ENCODE assay signal across 9 cellular contexts in the genomic region with DNA sequence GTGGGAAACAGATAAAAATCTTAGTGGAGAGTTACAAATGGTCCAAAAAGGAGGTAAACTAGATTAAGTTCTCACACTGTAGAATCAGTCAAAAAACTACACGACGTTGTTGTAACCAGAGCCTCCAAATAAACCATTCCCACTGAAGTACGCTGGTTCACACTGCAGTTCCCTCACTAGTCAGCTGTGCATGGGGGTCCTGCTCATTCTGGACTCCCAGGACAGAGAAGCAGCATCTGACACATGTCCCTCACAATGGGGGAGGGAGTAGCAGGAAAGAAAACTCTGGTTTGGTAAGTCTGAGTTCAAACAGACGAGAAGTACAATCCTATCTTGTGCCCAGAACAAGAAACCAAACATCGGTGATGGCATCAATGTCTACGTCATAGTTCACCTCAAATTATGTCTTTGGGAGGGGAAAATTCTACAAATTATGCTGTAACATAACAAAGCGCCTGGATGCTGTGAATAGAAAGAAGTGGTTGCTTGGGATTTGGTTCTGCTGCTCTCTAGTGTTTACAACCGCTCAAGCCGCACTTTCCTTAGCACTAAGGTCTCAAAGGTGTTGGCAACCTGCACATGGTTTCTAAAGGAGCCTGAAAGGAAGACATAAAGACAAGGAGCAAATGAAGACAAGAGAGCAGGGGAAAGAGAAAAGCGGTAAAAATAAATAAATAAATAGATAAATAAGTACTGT.
DNase-seq lines count a peak whose midpoint lies in the region; ATAC-seq and TF ChIP-seq lines count a peak whose summit lies in the region.
"Had no signal": no experiment of that assay in that cellular context is flagged by ENCODE, and none has a peak within 500 bp of the region (broad histone marks: within the 10 kb centered on the region; RNA-seq: fewer than 3 reads in every experiment).

No MANE protein-coding gene starts in this region.

- no peak overlapping the region for H3K14ac ChIP-seq in H9 (ENCODE audit: insufficient read depth, low read length)

- in situ Hi-C loops in ACHN (cut with HindIII; ENCODE audit: low pct_ligation_motif_present, low pct_unique_long_range_greater_than_20kb, low sequenced_read_pairs) = no loop called here

- H3K4me1 ChIP-seq in H9 (ENCODE audit: insufficient read depth, low read length) = no peaks in the 10 kb centered on the region; the same call in 1 of the 2 replicates
- H3K4me1 ChIP-seq in ascending aorta = no peaks in the 10 kb centered on the region
- H3K4me1 ChIP-seq: lower lobe of right lung had no signal

- no peak overlapping the region for H3K18ac ChIP-seq in H9 (ENCODE audit: insufficient read length, low read depth, low read length)

- H2AFZ ChIP-seq in H9 (ENCODE audit: low read length) = no peak overlapping the region

- H3K27me3 ChIP-seq in H9 (ENCODE audit: insufficient read depth, low read length) (no peaks in the 10 kb centered on the region), ascending aorta (no peaks in the 10 kb centered on the region)

- peak overlapping the region in 1 of 3 experiments; percentile 39; a peak in 2 of 7 replicates for H3K27ac Mint-ChIP-seq in H9
- H3K27ac Mint-ChIP-seq in activated CD8-positive, alpha-beta T cell treated with anti-CD3 and anti-CD28 coated beads for 36 hours = no peak overlapping the region

- no peaks in the 10 kb centered on the region for H3K27me3 Mint-ChIP-seq in H9 (ENCODE audit: low read depth)
- no peaks in the 10 kb centered on the region for H3K27me3 Mint-ChIP-seq in activated CD8-positive, alpha-beta T cell treated with anti-CD3 and anti-CD28 coated beads for 36 hours

- no peaks in the 10 kb centered on the region for H4K20me1 ChIP-seq in H9 (ENCODE audit: control insufficient read depth, insufficient read depth, insufficient read length)

- H3K4ac ChIP-seq in H9 (ENCODE audit: low read depth, low read length) = no peak overlapping the region

- H2BK120ac ChIP-seq in H9 (ENCODE audit: low read depth, low read length, poor library complexity, severe bottlenecking) = no peak overlapping the region

- H3K4me1 Mint-ChIP-seq in H9 = no peaks in the 10 kb centered on the region
- peaks cover 33% of the 10 kb centered on the region for H3K4me1 Mint-ChIP-seq in activated CD8-positive, alpha-beta T cell treated with anti-CD3 and anti-CD28 coated beads for 36 hours (ENCODE audit: low read depth)

- H3K9me3 Mint-ChIP-seq in H9 = no peaks in the 10 kb centered on the region
- H3K9me3 Mint-ChIP-seq in activated CD8-positive, alpha-beta T cell treated with anti-CD3 and anti-CD28 coated beads for 36 hours = no peaks in the 10 kb centered on the region

- no peak overlapping the region for H3K56ac ChIP-seq in H9 (ENCODE audit: insufficient read length, low read depth, low read length)

- no peak overlapping the region for H2AK5ac ChIP-seq in H9 (ENCODE audit: insufficient read length, low read length)

- POLR2A ChIA-PET in activated CD8-positive, alpha-beta T cell treated with anti-CD3 and anti-CD28 coated beads for 36 hours (lab: Charles Lee) = no interaction called here

- H2BK5ac ChIP-seq in H9 (ENCODE audit: insufficient read length, low read length) = no peak overlapping the region

- DNase-seq in ACHN (peak; percentile 8), H9 (no peak), ascending aorta (ENCODE audit: low spot score in 2 of 2) (no peak), islet precursor cell (peak; percentile 61), anterior cingulate cortex (lab: John Stamatoyannopoulos, UW) (no peak), HUDEP-2 (lab: John Stamatoyannopoulos, UW; ENCODE audit: unreplicated experiment in 76 of 76) (no peak), posterior cingulate gyrus (no peak)
- DNase-seq in activated CD8-positive, alpha-beta T cell treated with anti-CD3 and anti-CD28 coated beads for 36 hours = no peak
- DNase-seq: lower lobe of right lung had no signal

- no peaks in the 10 kb centered on the region for H3K36me3 ChIP-seq in ascending aorta
- H3K36me3 ChIP-seq: lower lobe of right lung had no signal

- no peak overlapping the region for H4K5ac ChIP-seq in H9 (ENCODE audit: insufficient read length, low read depth, low read length)

- intact Hi-C loops in ascending aorta (cut with DNase I) (loop anchor here (5.0 to 10.0 kb wide), 3 partner anchors 183 to 435 kb away; no protein-coding TSS in a partner anchor), posterior cingulate gyrus (cut with DNase I) (no loop called here)
- intact Hi-C loops in activated CD8-positive, alpha-beta T cell treated with anti-CD3 and anti-CD28 coated beads for 36 hours (cut with micrococcal nuclease) = no loop called here

- no peak overlapping the region for H2BK12ac ChIP-seq in H9 (ENCODE audit: insufficient read length, low read depth, low read length)

- no peak overlapping the region for H4K8ac ChIP-seq in H9 (replicated peaks; ENCODE audit: insufficient read length, low read depth, low read length)

- no peak overlapping the region for H3K23ac ChIP-seq in H9 (ENCODE audit: insufficient read length, low read depth, low read length)

- no peak overlapping the region for H2BK15ac ChIP-seq in H9 (ENCODE audit: low read depth, low read length)

- H3K4me3 Mint-ChIP-seq in H9 = no peak overlapping the region
- H3K4me3 Mint-ChIP-seq in activated CD8-positive, alpha-beta T cell treated with anti-CD3 and anti-CD28 coated beads for 36 hours = no peak overlapping the region

- H3K27ac ChIP-seq in H9 (ENCODE audit: insufficient read length, low read depth, low read length) (no peak overlapping the region), ascending aorta (no peak overlapping the region)
- H3K27ac ChIP-seq: lower lobe of right lung had no signal

- no peak overlapping the region for H3K9ac ChIP-seq in H9 (ENCODE audit: extremely low read depth, insufficient read length, low read length)

- H3K4me3 ChIP-seq in ascending aorta = no peak overlapping the region
- H3K4me3 ChIP-seq: lower lobe of right lung had no signal

- H3K4me2 ChIP-seq in H9 (ENCODE audit: insufficient read depth, insufficient read length, low read length) = no peak overlapping the region

- no peaks in the 10 kb centered on the region for H3K79me2 ChIP-seq in H9 (ENCODE audit: insufficient read depth, low read length)

- peak; percentile 47; the same call in 2 of the 3 replicates for TF ChIP-seq CTCF in H9 (conservative IDR thresholded peaks at IDR 0.05)
- peak in 2 of 3 experiments; percentile 35 to 54 for TF ChIP-seq CTCF in ascending aorta (IDR thresholded peaks at IDR 0.05)
- TF ChIP-seq CTCF in activated CD8-positive, alpha-beta T cell treated with anti-CD3 and anti-CD28 coated beads for 36 hours (IDR thresholded peaks at IDR 0.05) = no peak

- no CpG with 5 or more reads among the region's 10 CpGs for WGBS in H9 (ENCODE audit: extremely low coverage, insufficient read length, low lambda C conversion rate)

- H3T11ph ChIP-seq in H9 (ENCODE audit: low read length) = no peak overlapping the region

- H3K23me2 ChIP-seq in H9 (ENCODE audit: insufficient read length, low read depth, low read length, poor library complexity, severe bottlenecking) = no peaks in the 10 kb centered on the region

- no peak for ATAC-seq in activated CD8-positive, alpha-beta T cell treated with anti-CD3 and anti-CD28 coated beads for 36 hours

- no peaks in the 10 kb centered on the region for H3K36me3 Mint-ChIP-seq in H9 (ENCODE audit: insufficient read depth in 1 of 3, low read depth in 3 of 3)
- H3K36me3 Mint-ChIP-seq in activated CD8-positive, alpha-beta T cell treated with anti-CD3 and anti-CD28 coated beads for 36 hours (ENCODE audit: low read depth) = peaks cover 7% of the 10 kb centered on the region

- H3K79me1 ChIP-seq in H9 (ENCODE audit: insufficient read depth, low read depth, low read length, poor library complexity, severe bottlenecking) = no peaks in the 10 kb centered on the region

- H2BK20ac ChIP-seq in H9 (ENCODE audit: low read depth, low read length, poor library complexity, severe bottlenecking) = no peak overlapping the region

- CTCF ChIA-PET in activated CD8-positive, alpha-beta T cell treated with anti-CD3 and anti-CD28 coated beads for 36 hours (lab: Charles Lee) = interaction anchor here (0.6 kb wide), 1 partner anchor 8 kb away, joined by 3 read pairs; no protein-coding TSS in a partner anchor

- H3K9me3 ChIP-seq in H9 (ENCODE audit: control insufficient read depth, low read depth, low read length) = no peaks in the 10 kb centered on the region
- H3K9me3 ChIP-seq in ascending aorta = no peaks in the 10 kb centered on the region
- H3K9me3 ChIP-seq: lower lobe of right lung had no signal

- no peak overlapping the region for H4K91ac ChIP-seq in H9 (ENCODE audit: insufficient read length, low read depth, low read length)

Comparison
In these comparisons a context has a peak if more than half of its experiments do, and no peak if none do; other contexts are left out.
1. DNase-seq: peak in ACHN (single experiment) and islet precursor cell (single experiment); none in H9 (single experiment), ascending aorta (0 of 2), anterior cingulate cortex (0 of 58), HUDEP-2 (0 of 76), posterior cingulate gyrus (0 of 10) and activated CD8-positive, alpha-beta T cell treated with anti-CD3 and anti-CD28 coated beads for 36 hours (single experiment).